In genomic region chr7:75735059-75735458, GRCh38 we compare ENCODE assay signal across 2 cellular contexts.
TF ChIP-seq lines count a peak whose summit lies in the region.

No MANE protein-coding gene starts in this region.

TF ChIP-seq in HEK293, 187 proteins besides CTCF, POLR2A, EP300 and RAD21:
- TF ChIP-seq ZNF768 (tag by site-specific recombination; IDR thresholded peaks at IDR 0.05) (peak; percentile 93; the same call in 1 of the 2 replicates), ZNF148 (tag by site-specific recombination; IDR thresholded peaks at IDR 0.05; ENCODE audit: borderline replicate concordance) (no peak)

TF ChIP-seq in GM12878, 131 proteins besides CTCF, POLR2A, EP300 and RAD21:
- TF ChIP-seq SMAD1 (IDR thresholded peaks at IDR 0.05; ENCODE audit: low read depth, partially characterized antibody) (no peak), E2F8 (IDR thresholded peaks at IDR 0.05; ENCODE audit: low read depth, partially characterized antibody) (no peak), NFXL1 (IDR thresholded peaks at IDR 0.05; ENCODE audit: borderline replicate concordance) (peak; percentile 42; the same call in 1 of the 2 replicates), FOS (IDR thresholded peaks at IDR 0.05; ENCODE audit: borderline replicate concordance, extremely low read depth, insufficient read length) (no peak), PBX3 (IDR thresholded peaks at IDR 0.05; ENCODE audit: insufficient replicate concordance, low read depth, low read length) (no peak), RAD51 (IDR thresholded peaks at IDR 0.05) (no peak), NR2C1 (IDR thresholded peaks at IDR 0.05) (no peak), KAT2A (conservative IDR thresholded peaks at IDR 0.05; ENCODE audit: control insufficient read depth, low read depth, low read length) (no peak), SMARCA5 (IDR thresholded peaks at IDR 0.05) (0 out of 2 replicates have a peak, but pooled peaks have one; percentile 62), IKZF1 (conservative IDR thresholded peaks at IDR 0.05) (no peak)
- TF ChIP-seq, protein P1, sequence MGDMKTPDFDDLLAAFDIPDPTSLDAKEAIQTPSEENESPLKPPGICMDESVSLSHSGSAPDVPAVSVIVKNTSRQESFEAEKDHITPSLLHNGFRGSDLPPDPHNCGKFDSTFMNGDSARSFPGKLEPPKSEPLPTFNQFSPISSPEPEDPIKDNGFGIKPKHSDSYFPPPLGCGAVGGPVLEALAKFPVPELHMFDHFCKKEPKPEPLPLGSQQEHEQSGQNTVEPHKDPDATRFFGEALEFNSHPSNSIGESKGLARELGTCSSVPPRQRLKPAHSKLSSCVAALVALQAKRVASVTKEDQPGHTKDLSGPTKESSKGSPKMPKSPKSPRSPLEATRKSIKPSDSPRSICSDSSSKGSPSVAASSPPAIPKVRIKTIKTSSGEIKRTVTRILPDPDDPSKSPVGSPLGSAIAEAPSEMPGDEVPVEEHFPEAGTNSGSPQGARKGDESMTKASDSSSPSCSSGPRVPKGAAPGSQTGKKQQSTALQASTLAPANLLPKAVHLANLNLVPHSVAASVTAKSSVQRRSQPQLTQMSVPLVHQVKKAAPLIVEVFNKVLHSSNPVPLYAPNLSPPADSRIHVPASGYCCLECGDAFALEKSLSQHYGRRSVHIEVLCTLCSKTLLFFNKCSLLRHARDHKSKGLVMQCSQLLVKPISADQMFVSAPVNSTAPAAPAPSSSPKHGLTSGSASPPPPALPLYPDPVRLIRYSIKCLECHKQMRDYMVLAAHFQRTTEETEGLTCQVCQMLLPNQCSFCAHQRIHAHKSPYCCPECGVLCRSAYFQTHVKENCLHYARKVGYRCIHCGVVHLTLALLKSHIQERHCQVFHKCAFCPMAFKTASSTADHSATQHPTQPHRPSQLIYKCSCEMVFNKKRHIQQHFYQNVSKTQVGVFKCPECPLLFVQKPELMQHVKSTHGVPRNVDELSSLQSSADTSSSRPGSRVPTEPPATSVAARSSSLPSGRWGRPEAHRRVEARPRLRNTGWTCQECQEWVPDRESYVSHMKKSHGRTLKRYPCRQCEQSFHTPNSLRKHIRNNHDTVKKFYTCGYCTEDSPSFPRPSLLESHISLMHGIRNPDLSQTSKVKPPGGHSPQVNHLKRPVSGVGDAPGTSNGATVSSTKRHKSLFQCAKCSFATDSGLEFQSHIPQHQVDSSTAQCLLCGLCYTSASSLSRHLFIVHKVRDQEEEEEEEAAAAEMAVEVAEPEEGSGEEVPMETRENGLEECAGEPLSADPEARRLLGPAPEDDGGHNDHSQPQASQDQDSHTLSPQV (IDR thresholded peaks at IDR 0.05) = no peak
- TF ChIP-seq, protein P2, sequence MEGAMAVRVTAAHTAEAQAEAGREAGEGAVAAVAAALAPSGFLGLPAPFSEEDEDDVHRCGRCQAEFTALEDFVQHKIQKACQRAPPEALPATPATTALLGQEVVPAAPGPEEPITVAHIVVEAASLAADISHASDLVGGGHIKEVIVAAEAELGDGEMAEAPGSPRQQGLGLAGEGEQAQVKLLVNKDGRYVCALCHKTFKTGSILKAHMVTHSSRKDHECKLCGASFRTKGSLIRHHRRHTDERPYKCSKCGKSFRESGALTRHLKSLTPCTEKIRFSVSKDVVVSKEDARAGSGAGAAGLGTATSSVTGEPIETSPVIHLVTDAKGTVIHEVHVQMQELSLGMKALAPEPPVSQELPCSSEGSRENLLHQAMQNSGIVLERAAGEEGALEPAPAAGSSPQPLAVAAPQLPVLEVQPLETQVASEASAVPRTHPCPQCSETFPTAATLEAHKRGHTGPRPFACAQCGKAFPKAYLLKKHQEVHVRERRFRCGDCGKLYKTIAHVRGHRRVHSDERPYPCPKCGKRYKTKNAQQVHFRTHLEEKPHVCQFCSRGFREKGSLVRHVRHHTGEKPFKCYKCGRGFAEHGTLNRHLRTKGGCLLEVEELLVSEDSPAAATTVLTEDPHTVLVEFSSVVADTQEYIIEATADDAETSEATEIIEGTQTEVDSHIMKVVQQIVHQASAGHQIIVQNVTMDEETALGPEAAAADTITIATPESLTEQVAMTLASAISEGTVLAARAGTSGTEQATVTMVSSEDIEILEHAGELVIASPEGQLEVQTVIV (IDR thresholded peaks at IDR 0.05; ENCODE audit: borderline replicate concordance, partially characterized antibody) = no peak
- TF ChIP-seq, protein P3, sequence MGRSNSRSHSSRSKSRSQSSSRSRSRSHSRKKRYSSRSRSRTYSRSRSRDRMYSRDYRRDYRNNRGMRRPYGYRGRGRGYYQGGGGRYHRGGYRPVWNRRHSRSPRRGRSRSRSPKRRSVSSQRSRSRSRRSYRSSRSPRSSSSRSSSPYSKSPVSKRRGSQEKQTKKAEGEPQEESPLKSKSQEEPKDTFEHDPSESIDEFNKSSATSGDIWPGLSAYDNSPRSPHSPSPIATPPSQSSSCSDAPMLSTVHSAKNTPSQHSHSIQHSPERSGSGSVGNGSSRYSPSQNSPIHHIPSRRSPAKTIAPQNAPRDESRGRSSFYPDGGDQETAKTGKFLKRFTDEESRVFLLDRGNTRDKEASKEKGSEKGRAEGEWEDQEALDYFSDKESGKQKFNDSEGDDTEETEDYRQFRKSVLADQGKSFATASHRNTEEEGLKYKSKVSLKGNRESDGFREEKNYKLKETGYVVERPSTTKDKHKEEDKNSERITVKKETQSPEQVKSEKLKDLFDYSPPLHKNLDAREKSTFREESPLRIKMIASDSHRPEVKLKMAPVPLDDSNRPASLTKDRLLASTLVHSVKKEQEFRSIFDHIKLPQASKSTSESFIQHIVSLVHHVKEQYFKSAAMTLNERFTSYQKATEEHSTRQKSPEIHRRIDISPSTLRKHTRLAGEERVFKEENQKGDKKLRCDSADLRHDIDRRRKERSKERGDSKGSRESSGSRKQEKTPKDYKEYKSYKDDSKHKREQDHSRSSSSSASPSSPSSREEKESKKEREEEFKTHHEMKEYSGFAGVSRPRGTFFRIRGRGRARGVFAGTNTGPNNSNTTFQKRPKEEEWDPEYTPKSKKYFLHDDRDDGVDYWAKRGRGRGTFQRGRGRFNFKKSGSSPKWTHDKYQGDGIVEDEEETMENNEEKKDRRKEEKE (IDR thresholded peaks at IDR 0.05) = no peak
